In genomic region chr15:67523337-67523736, GRCh38 we compare ENCODE assay signal across 10 cellular contexts. TPM values are rescaled to one million over a fixed set of nuclear protein-coding genes. Genes with fewer than 3 reads are reported as not detected.
DNase-seq lines count a peak whose midpoint lies in the region; ATAC-seq and TF ChIP-seq lines count a peak whose summit lies in the region.
"Had no signal": no experiment of that assay in that cellular context is flagged by ENCODE, and none has a peak within 500 bp of the region (broad histone marks: within the 10 kb centered on the region; RNA-seq: fewer than 3 reads in every experiment).

No MANE protein-coding gene starts in this region.

- 32% methylated on average over 1 of the region's 1 CpG for WGBS in mammary epithelial cell (ENCODE audit: low coverage, missing lambda C conversion rate)

- CTCF ChIA-PET in mammary epithelial cell (lab: Charles Lee; ENCODE audit: low non-redundant PET): no interaction called here

- in situ Hi-C loops in mammary epithelial cell (cut with MboI; ENCODE audit: low sequenced_read_pairs in 2 of 2): no loop called here

- H3K9me3 ChIP-seq in DND-41 (ENCODE audit: insufficient read depth, low read length, severe bottlenecking) (no peaks in the 10 kb centered on the region), mammary epithelial cell (replicated peaks; ENCODE audit: insufficient read depth, low read length) (no peaks in the 10 kb centered on the region), osteoblast (ENCODE audit: low read depth, low read length) (no peaks in the 10 kb centered on the region)
- H3K9me3 ChIP-seq: adrenal gland, vagina had no signal

- H3K9ac ChIP-seq in DND-41 (ENCODE audit: low read depth, low read length) (peak overlapping the region; percentile 93), KMS-11 (no peak overlapping the region), mammary epithelial cell (ENCODE audit: insufficient read depth, low read length) (no peak overlapping the region)

- intact Hi-C loops in mammary epithelial cell (cut with micrococcal nuclease): loop anchor here (5.0 kb wide), 2 partner anchors 66 to 314 kb away; no protein-coding TSS in a partner anchor

- dilution Hi-C loops in mammary epithelial cell (cut with HindIII; ENCODE audit: low sequenced_read_pairs): no loop called here

- no peak for DNase-seq in DND-41
- no peak for DNase-seq in mammary epithelial cell
- DNase-seq in osteoblast (ENCODE audit: insufficient read length, low spot score, missing footprints): no peak
- no peak for DNase-seq in globus pallidus (ENCODE audit: low spot score)
- DNase-seq in left lobe of liver (ENCODE audit: low spot score): no peak
- DNase-seq: adrenal gland, NCI-H1436 had no signal

- H3K4me1 ChIP-seq in DND-41 (ENCODE audit: insufficient read depth, low read length) (peaks cover 32% of the 10 kb centered on the region), KMS-11 (ENCODE audit: low read depth, poor library complexity, severe bottlenecking) (peaks cover 30% of the 10 kb centered on the region), mammary epithelial cell (ENCODE audit: insufficient read depth, low read length) (peaks cover 10% of the 10 kb centered on the region), osteoblast (ENCODE audit: insufficient read depth, low read length) (peaks cover 24% of the 10 kb centered on the region)

- no peak overlapping the region; the same call in 1 of the 2 replicates for H3K27ac ChIP-seq in DND-41 (ENCODE audit: low read length)
- no peak overlapping the region for H3K27ac ChIP-seq in KMS-11
- H3K27ac ChIP-seq in mammary epithelial cell (ENCODE audit: insufficient read depth, low read depth, low read length): no peak overlapping the region
- no peak overlapping the region for H3K27ac ChIP-seq in osteoblast (ENCODE audit: low read depth, low read length)

- ATAC-seq in DND-41 (ENCODE audit: insufficient read depth, low read depth) (no peak), left lobe of liver (no peak), HG02678 (IDR thresholded peaks at IDR 0.05; ENCODE audit: unreplicated experiment) (no peak)

- TF ChIP-seq CTCF in DND-41 (IDR thresholded peaks at IDR 0.05; ENCODE audit: borderline replicate concordance, extremely low read depth, low read length, poor library complexity, severe bottlenecking) (no peak), KMS-11 (conservative IDR thresholded peaks at IDR 0.05; ENCODE audit: low read depth, low read length) (no peak), mammary epithelial cell (conservative IDR thresholded peaks at IDR 0.05 in 1 of 2, IDR thresholded peaks at IDR 0.05 in 1 of 2; ENCODE audit: extremely low read depth in 1 of 2, insufficient read depth in 1 of 2, low read depth in 1 of 2, low read length in 2 of 2) (no peak), osteoblast (IDR thresholded peaks at IDR 0.05; ENCODE audit: extremely low read depth, low read depth, low read length) (no peak)

- H3K4me2 ChIP-seq in DND-41 (ENCODE audit: insufficient read depth, low read length): peak overlapping the region; percentile 62
- H3K4me2 ChIP-seq in KMS-11: peak overlapping the region; percentile 80
- peak overlapping the region; percentile 86 for H3K4me2 ChIP-seq in mammary epithelial cell (ENCODE audit: insufficient read depth, low read depth, low read length)
- peak overlapping the region; percentile 92 for H3K4me2 ChIP-seq in osteoblast (ENCODE audit: insufficient read depth, low read length)

- peak overlapping the region in 1 of 2 experiments; percentile 79; a peak in 1 of 4 replicates for H3K4me3 ChIP-seq in DND-41 (ENCODE audit: low read depth in 1 of 2, low read length in 2 of 2)
- no peak overlapping the region for H3K4me3 ChIP-seq in KMS-11 (IDR thresholded peaks at IDR 0.05; ENCODE audit: insufficient read depth, low read depth, low read length)
- H3K4me3 ChIP-seq in mammary epithelial cell (replicated peaks in 1 of 3; ENCODE audit: insufficient read depth in 1 of 3, low read depth in 2 of 3, low read length in 3 of 3): peak overlapping the region; percentile 10 to 85 (median 75)
- H3K4me3 ChIP-seq in osteoblast (ENCODE audit: insufficient read depth, low read length): no peak overlapping the region

- peaks cover 52% of the 10 kb centered on the region for H3K79me2 ChIP-seq in DND-41 (ENCODE audit: insufficient read depth, low read length)
- peaks cover 39% of the 10 kb centered on the region for H3K79me2 ChIP-seq in KMS-11 (ENCODE audit: insufficient read depth, low read depth)
- peaks cover 53% of the 10 kb centered on the region for H3K79me2 ChIP-seq in mammary epithelial cell (ENCODE audit: insufficient read depth, low read length)
- peaks cover 54% of the 10 kb centered on the region for H3K79me2 ChIP-seq in osteoblast (ENCODE audit: insufficient read depth, low read length)

- no peak overlapping the region for H2AFZ ChIP-seq in DND-41 (ENCODE audit: low read depth, low read length)
- H2AFZ ChIP-seq in KMS-11 (ENCODE audit: low read depth): no peak overlapping the region
- H2AFZ ChIP-seq in mammary epithelial cell (ENCODE audit: low read depth, low read length): no peak overlapping the region
- no peak overlapping the region for H2AFZ ChIP-seq in osteoblast (ENCODE audit: low read length)

- H3K36me3 ChIP-seq in DND-41 (ENCODE audit: insufficient read depth, low read length): peaks cover 14% of the 10 kb centered on the region
- no peaks in the 10 kb centered on the region for H3K36me3 ChIP-seq in KMS-11 (ENCODE audit: insufficient read depth)
- H3K36me3 ChIP-seq in mammary epithelial cell (ENCODE audit: insufficient read depth, low read length): peaks cover 8% of the 10 kb centered on the region
- peaks cover 9% of the 10 kb centered on the region for H3K36me3 ChIP-seq in osteoblast (ENCODE audit: insufficient read depth, low read length)

- H3K27me3 ChIP-seq in DND-41 (ENCODE audit: insufficient read depth, low read length, poor library complexity): no peaks in the 10 kb centered on the region
- no peaks in the 10 kb centered on the region for H3K27me3 ChIP-seq in KMS-11 (ENCODE audit: insufficient read depth, low read depth)
- no peaks in the 10 kb centered on the region for H3K27me3 ChIP-seq in mammary epithelial cell (ENCODE audit: insufficient read depth, low read length)
- H3K27me3 ChIP-seq in osteoblast (ENCODE audit: insufficient read depth, low read length): no peaks in the 10 kb centered on the region
- H3K27me3 ChIP-seq: adrenal gland, vagina had no signal

- BruUV-seq in mammary epithelial cell (replicated peaks; lab: Mats Ljungman, UMichigan): no TSS peak

- H4K20me1 ChIP-seq in DND-41 (ENCODE audit: insufficient read depth, low read length) (peaks cover 3% of the 10 kb centered on the region; the same call in 1 of the 2 replicates), KMS-11 (ENCODE audit: insufficient read depth) (no peaks in the 10 kb centered on the region), mammary epithelial cell (ENCODE audit: insufficient read depth, low read length) (no peaks in the 10 kb centered on the region), osteoblast (ENCODE audit: insufficient read depth, low read length) (peaks cover 30% of the 10 kb centered on the region)

RNA-seq across cellular contexts. Expression of gene C15orf61, which starts 2.4 kb away (rescaled TPM):
- 1 to 10 TPM; 6.2 to 6.3 TPM for total RNA-seq in mammary epithelial cell
- polyA plus RNA-seq in mammary epithelial cell: 1.9 TPM
- polyA minus RNA-seq in mammary epithelial cell: not detected
- 10.1 and 12.1 TPM in 2 replicates for total RNA-seq in osteoblast
- 2.3 TPM for total RNA-seq in left lobe of liver

RNA-seq across cellular contexts. Expression of gene MAP2K5, which starts 19.2 kb away (rescaled TPM):
- total RNA-seq in mammary epithelial cell: 10 to 100 TPM in 1 of 2 donors, 1 to 10 TPM in 1; 6.5 to 22.8 TPM
- polyA plus RNA-seq in mammary epithelial cell: 4.6 TPM
- 9.2 TPM for polyA minus RNA-seq in mammary epithelial cell
- 8.5 and 10.1 TPM in 2 replicates for total RNA-seq in osteoblast
- 9.9 TPM for total RNA-seq in left lobe of liver

Comparison
In these comparisons a context has a peak if more than half of its experiments do, and no peak if none do; other contexts are left out.
1. H3K4me3 ChIP-seq: peak in mammary epithelial cell (3 of 3); none in KMS-11 (single experiment) and osteoblast (single experiment).
2. Peak in every context shown above with its lines, with median percentiles within 50 percentile points of each other: H3K4me2 ChIP-seq.